ENCODE assay signal across 12 cellular contexts in genomic region chr20:21391495-21392298, GRCh38. TPM values are rescaled to one million over a fixed set of nuclear protein-coding genes. Genes with fewer than 3 reads are reported as not detected.
DNase-seq lines count a peak whose midpoint lies in the region; ATAC-seq and TF ChIP-seq lines count a peak whose summit lies in the region.
"Had no signal": no experiment of that assay in that cellular context is flagged by ENCODE, and none has a peak within 500 bp of the region (broad histone marks: within the 10 kb centered on the region; RNA-seq: fewer than 3 reads in every experiment).

No MANE protein-coding gene starts in this region.

- no peak overlapping the region for H3K4me3 Mint-ChIP-seq in activated naive CD8-positive, alpha-beta T cell treated with anti-CD3 and anti-CD28 coated beads for 36 hours
- peak overlapping the region; percentile 70 to 73 for H3K4me3 Mint-ChIP-seq in stimulated activated naive B cell treated with anti-CD40 and anti-IgM and Interleukin-4, amounts not matched to agents 10 μg/mL and 1 μg/mL and 100 μg/mL, for 72 hours

- H3K27ac ChIP-seq in tibial artery, result no peak overlapping the region
- H3K27ac ChIP-seq: tibial nerve had no signal

- intact Hi-C loops in tibial artery (cut with DNase I; ENCODE audit: low total_unique reads), result no loop called here

- H3K27me3 Mint-ChIP-seq in activated naive CD8-positive, alpha-beta T cell treated with anti-CD3 and anti-CD28 coated beads for 36 hours, result peaks cover 48% of the 10 kb centered on the region
- peaks cover 26 to 41% of the 10 kb centered on the region in 2 donors for H3K27me3 Mint-ChIP-seq in stimulated activated naive B cell treated with anti-CD40 and anti-IgM and Interleukin-4, amounts not matched to agents 10 μg/mL and 1 μg/mL and 100 μg/mL, for 72 hours

- no peaks in the 10 kb centered on the region for H3K9me3 ChIP-seq in tibial artery
- H3K9me3 ChIP-seq: tibial nerve had no signal

- H3K36me3 Mint-ChIP-seq in activated naive CD8-positive, alpha-beta T cell treated with anti-CD3 and anti-CD28 coated beads for 36 hours, result peaks cover 24% of the 10 kb centered on the region
- peaks cover 20 to 24% of the 10 kb centered on the region in 2 donors for H3K36me3 Mint-ChIP-seq in stimulated activated naive B cell treated with anti-CD40 and anti-IgM and Interleukin-4, amounts not matched to agents 10 μg/mL and 1 μg/mL and 100 μg/mL, for 72 hours

- DNase-seq in activated naive CD4-positive, alpha-beta T cell treated with anti-CD3 and anti-CD28 coated beads, Interleukin-2, amount 50 U/mL, for 16 hours, result peak; percentile 16
- no peak for DNase-seq in activated naive CD4-positive, alpha-beta T cell (lab: John Stamatoyannopoulos, UW)
- peak; percentile 9 for DNase-seq in activated naive CD8-positive, alpha-beta T cell treated with anti-CD3 and anti-CD28 coated beads for 36 hours
- DNase-seq in iPS-NIHi11 (ENCODE audit: low spot score) (peak; percentile 43), NCI-H1092 treated with DMSO at 0.1 percent for 48 hours (lab: John Stamatoyannopoulos, UW) (no peak), tibial artery (no peak)
- DNase-seq in stimulated activated naive B cell treated with anti-CD40 and anti-IgM and Interleukin-4, amounts not matched to agents 10 μg/mL and 1 μg/mL and 100 μg/mL, for 72 hours, result no peak
- DNase-seq in activated effector memory CD4-positive, alpha-beta T cell treated with Interleukin-2 at 50 U/mL for 16 hours, result no peak
- DNase-seq: foreskin melanocyte, NCI-H1694 had no signal

- peaks cover 24 to 37% (median 33%) of the 10 kb centered on the region in 3 donors for H3K36me3 ChIP-seq in tibial artery

- H3K27me3 ChIP-seq in tibial artery, result peaks cover 0 to 52% of the 10 kb centered on the region in 2 donors

- TF ChIP-seq CTCF in tibial artery (IDR thresholded peaks at IDR 0.05), result no peak

- ATAC-seq in stimulated activated naive B cell treated with anti-CD40 and anti-IgM and Interleukin-4, amounts not matched to agents 10 μg/mL and 1 μg/mL and 100 μg/mL, for 72 hours (replicated peaks), result peak; percentile 14 to 36

- peaks cover 20% of the 10 kb centered on the region for H3K4me1 Mint-ChIP-seq in activated naive CD8-positive, alpha-beta T cell treated with anti-CD3 and anti-CD28 coated beads for 36 hours
- peaks cover 10 to 19% of the 10 kb centered on the region in 2 donors for H3K4me1 Mint-ChIP-seq in stimulated activated naive B cell treated with anti-CD40 and anti-IgM and Interleukin-4, amounts not matched to agents 10 μg/mL and 1 μg/mL and 100 μg/mL, for 72 hours

- peaks cover 0 to 12% (median 11%) of the 10 kb centered on the region in 4 donors for H3K4me1 ChIP-seq in tibial artery

- no peak overlapping the region for H3K27ac Mint-ChIP-seq in activated naive CD8-positive, alpha-beta T cell treated with anti-CD3 and anti-CD28 coated beads for 36 hours
- H3K27ac Mint-ChIP-seq in stimulated activated naive B cell treated with anti-CD40 and anti-IgM and Interleukin-4, amounts not matched to agents 10 μg/mL and 1 μg/mL and 100 μg/mL, for 72 hours, result peak overlapping the region; percentile 85

- no peak overlapping the region for H3K4me3 ChIP-seq in tibial artery
- H3K4me3 ChIP-seq: tibial nerve had no signal

- no peaks in the 10 kb centered on the region for H3K9me3 Mint-ChIP-seq in activated naive CD8-positive, alpha-beta T cell treated with anti-CD3 and anti-CD28 coated beads for 36 hours
- no peaks in the 10 kb centered on the region for H3K9me3 Mint-ChIP-seq in stimulated activated naive B cell treated with anti-CD40 and anti-IgM and Interleukin-4, amounts not matched to agents 10 μg/mL and 1 μg/mL and 100 μg/mL, for 72 hours

RNA-seq across cellular contexts. Expression of gene NKX2-4, which starts 5.6 kb away (rescaled TPM):
- total RNA-seq in activated naive CD8-positive, alpha-beta T cell treated with anti-CD3 and anti-CD28 coated beads for 36 hours, result not detected
- total RNA-seq: lung microvascular endothelial cell, tibial nerve had no signal

Comparison
In these comparisons a context has a peak if more than half of its experiments do, and no peak if none do; other contexts are left out.
1. DNase-seq: peak in activated naive CD4-positive, alpha-beta T cell treated with anti-CD3 and anti-CD28 coated beads, Interleukin-2, amount 50 U/mL, for 16 hours (single experiment), activated naive CD8-positive, alpha-beta T cell treated with anti-CD3 and anti-CD28 coated beads for 36 hours (single experiment) and iPS-NIHi11 (single experiment); none in activated naive CD4-positive, alpha-beta T cell (0 of 4), stimulated activated naive B cell treated with anti-CD40 and anti-IgM and Interleukin-4, amounts not matched to agents 10 μg/mL and 1 μg/mL and 100 μg/mL, for 72 hours (single experiment), NCI-H1092 treated with DMSO at 0.1 percent for 48 hours (single experiment), tibial artery (0 of 2) and activated effector memory CD4-positive, alpha-beta T cell treated with Interleukin-2 at 50 U/mL for 16 hours (single experiment).